24 cellular contexts compared by ENCODE assay signal in the genomic region with DNA sequence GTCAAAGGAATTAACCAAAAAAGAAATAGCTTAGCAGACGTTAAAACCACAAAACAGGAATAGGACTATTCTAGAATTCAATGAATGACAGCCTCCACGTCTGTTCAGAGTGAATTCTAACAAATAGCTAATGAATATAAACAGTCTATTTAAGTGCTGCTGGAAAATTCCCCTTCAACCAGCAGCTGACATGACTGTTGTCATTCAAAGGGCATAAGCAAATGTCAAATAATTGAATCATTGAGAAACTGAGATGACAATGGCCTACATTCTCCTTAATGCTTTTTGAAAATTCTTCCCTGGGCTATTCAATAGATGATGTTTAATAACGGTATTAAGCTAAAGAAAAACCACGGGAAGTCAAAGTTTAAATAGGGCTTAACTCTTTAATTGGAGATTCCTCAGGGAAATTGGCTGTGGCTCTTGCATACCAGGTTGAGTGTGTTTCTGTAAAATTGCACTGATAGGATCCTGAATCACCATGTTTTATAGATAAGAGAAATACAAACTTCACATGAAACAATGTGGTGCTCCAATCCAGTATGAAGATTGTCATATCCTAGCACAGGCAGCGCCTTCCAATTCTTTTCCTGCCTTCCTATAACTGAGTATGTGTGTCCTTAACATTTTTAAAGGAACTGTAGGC.
DNase-seq lines count a peak whose midpoint lies in the region; ATAC-seq and TF ChIP-seq lines count a peak whose summit lies in the region.
"Had no signal": no experiment of that assay in that cellular context is flagged by ENCODE, and none has a peak within 500 bp of the region (broad histone marks: within the 10 kb centered on the region; RNA-seq: fewer than 3 reads in every experiment).

No MANE protein-coding gene starts in this region.

- no peak for DNase-seq in GM23248
- peak; percentile 82 for DNase-seq in NCI-H226
- peak; percentile 93 for DNase-seq in foreskin melanocyte
- peak; percentile 63 for DNase-seq in putamen (ENCODE audit: low spot score)
- DNase-seq in uterus: no peak
- no peak for DNase-seq in NCI-H524 treated with DMSO at 0.1 percent for 48 hours (lab: John Stamatoyannopoulos, UW)
- no peak for DNase-seq in upper lobe of left lung
- DNase-seq in NCI-H748 treated with DMSO at 0.1 percent for 48 hours (lab: John Stamatoyannopoulos, UW): no peak
- DNase-seq: activated CD4-positive, alpha-beta T cell treated with anti-CD3 and anti-CD28 coated beads for 1 hour; activated CD8-positive, alpha-beta memory T cell treated with anti-CD3 and anti-CD28 coated beads for 24 hours; activated naive CD4-positive, alpha-beta T cell; activated T-cell treated with anti-CD3 and anti-CD28 coated beads, Interleukin-2, amount 50 U/mL, for 24 hours; amniotic stem cell; mucosa of descending colon; NCI-H2107; NCI-H526; RPMI8226; testis had no signal

- WGBS in GM23248 (ENCODE audit: low coverage in 1 of 2, low lambda C conversion rate in 2 of 2, missing lambda C conversion rate in 2 of 2), 2 experiments: 75 to 83% methylated on average over 5 of the region's 5 CpGs
- WGBS in upper lobe of left lung, 2 donors: 61 to 67% methylated on average over 5 of the region's 5 CpGs

- in situ Hi-C loops in GM23248 (cut with MboI): no loop called here

- TF ChIP-seq CTCF in uterus (IDR thresholded peaks at IDR 0.05) (no peak), upper lobe of left lung (IDR thresholded peaks at IDR 0.05) (no peak)

- no peaks in the 10 kb centered on the region for H4K20me1 ChIP-seq in GM23248 (ENCODE audit: insufficient read depth)

- no peaks in the 10 kb centered on the region for H3K9me2 ChIP-seq in GM23248 (ENCODE audit: insufficient read depth)

- H3K79me2 ChIP-seq in GM23248 (ENCODE audit: insufficient read depth): no peaks in the 10 kb centered on the region

- H3K36me3 ChIP-seq in GM23248 (ENCODE audit: low read depth) (no peaks in the 10 kb centered on the region), uterus (no peaks in the 10 kb centered on the region), upper lobe of left lung (no peaks in the 10 kb centered on the region)
- H3K36me3 ChIP-seq: esophagus muscularis mucosa, neutrophil, vagina had no signal

- H3K9ac ChIP-seq in GM23248: no peak overlapping the region

- H3K4me1 ChIP-seq in GM23248 (ENCODE audit: insufficient read depth) (peaks cover 29% of the 10 kb centered on the region), uterus (no peaks in the 10 kb centered on the region), upper lobe of left lung (no peaks in the 10 kb centered on the region)
- H3K4me1 ChIP-seq: testis, vagina had no signal

- TF ChIP-seq EP300 in upper lobe of left lung (IDR thresholded peaks at IDR 0.05): no peak

- no peak overlapping the region for H3K4me2 ChIP-seq in GM23248 (ENCODE audit: unreplicated experiment)

- H3K4me3 ChIP-seq in GM23248 (no peak overlapping the region), uterus (no peak overlapping the region), upper lobe of left lung (no peak overlapping the region)
- H3K4me3 ChIP-seq: coronary artery, esophagus muscularis mucosa, mucosa of descending colon, testis, vagina had no signal

- 0 out of 2 replicates have a peak overlapping the region, but pooled peaks have one; percentile 5 for H2AFZ ChIP-seq in GM23248

- no peak for ATAC-seq in upper lobe of left lung (ENCODE audit: low FRiP score in 2 of 2)
- ATAC-seq: HCT116, mucosa of descending colon had no signal

- H3K27me3 ChIP-seq in GM23248 (replicated peaks; ENCODE audit: insufficient read depth): no peaks in the 10 kb centered on the region
- no peaks in the 10 kb centered on the region for H3K27me3 ChIP-seq in uterus
- no peaks in the 10 kb centered on the region for H3K27me3 ChIP-seq in upper lobe of left lung
- H3K27me3 ChIP-seq: esophagus muscularis mucosa, neutrophil, testis, vagina had no signal

- TF ChIP-seq POLR2A in uterus (IDR thresholded peaks at IDR 0.05): no peak
- no peak for TF ChIP-seq POLR2A in upper lobe of left lung (IDR thresholded peaks at IDR 0.05)

- H3K9me3 ChIP-seq in GM23248 (ENCODE audit: low read depth): no peaks in the 10 kb centered on the region
- no peaks in the 10 kb centered on the region for H3K9me3 ChIP-seq in uterus
- H3K9me3 ChIP-seq in upper lobe of left lung: no peaks in the 10 kb centered on the region
- H3K9me3 ChIP-seq: esophagus muscularis mucosa, neutrophil, testis, vagina had no signal

- H3F3A ChIP-seq in GM23248 (ENCODE audit: insufficient read depth): 0 out of 2 replicates have a peak, but pooled peaks cover 19% of the 10 kb centered on the region

- intact Hi-C loops in uterus (cut with DNase I; ENCODE audit: low total_unique reads): no loop called here

- H3K27ac ChIP-seq in GM23248: no peak overlapping the region
- H3K27ac ChIP-seq in uterus: no peak overlapping the region
- no peak overlapping the region for H3K27ac ChIP-seq in upper lobe of left lung
- H3K27ac ChIP-seq: C4-2B, coronary artery, esophagus muscularis mucosa, neutrophil, testis, vagina had no signal

Comparison
In these comparisons a context has a peak if more than half of its experiments do, and no peak if none do; other contexts are left out.
1. DNase-seq: peak in NCI-H226 (single experiment), foreskin melanocyte (single experiment) and putamen (single experiment); none in GM23248 (single experiment), uterus (0 of 2), NCI-H524 treated with DMSO at 0.1 percent for 48 hours (single experiment), upper lobe of left lung (0 of 2) and NCI-H748 treated with DMSO at 0.1 percent for 48 hours (single experiment).